ENCODE assay signal across 13 cellular contexts in the genomic region with DNA sequence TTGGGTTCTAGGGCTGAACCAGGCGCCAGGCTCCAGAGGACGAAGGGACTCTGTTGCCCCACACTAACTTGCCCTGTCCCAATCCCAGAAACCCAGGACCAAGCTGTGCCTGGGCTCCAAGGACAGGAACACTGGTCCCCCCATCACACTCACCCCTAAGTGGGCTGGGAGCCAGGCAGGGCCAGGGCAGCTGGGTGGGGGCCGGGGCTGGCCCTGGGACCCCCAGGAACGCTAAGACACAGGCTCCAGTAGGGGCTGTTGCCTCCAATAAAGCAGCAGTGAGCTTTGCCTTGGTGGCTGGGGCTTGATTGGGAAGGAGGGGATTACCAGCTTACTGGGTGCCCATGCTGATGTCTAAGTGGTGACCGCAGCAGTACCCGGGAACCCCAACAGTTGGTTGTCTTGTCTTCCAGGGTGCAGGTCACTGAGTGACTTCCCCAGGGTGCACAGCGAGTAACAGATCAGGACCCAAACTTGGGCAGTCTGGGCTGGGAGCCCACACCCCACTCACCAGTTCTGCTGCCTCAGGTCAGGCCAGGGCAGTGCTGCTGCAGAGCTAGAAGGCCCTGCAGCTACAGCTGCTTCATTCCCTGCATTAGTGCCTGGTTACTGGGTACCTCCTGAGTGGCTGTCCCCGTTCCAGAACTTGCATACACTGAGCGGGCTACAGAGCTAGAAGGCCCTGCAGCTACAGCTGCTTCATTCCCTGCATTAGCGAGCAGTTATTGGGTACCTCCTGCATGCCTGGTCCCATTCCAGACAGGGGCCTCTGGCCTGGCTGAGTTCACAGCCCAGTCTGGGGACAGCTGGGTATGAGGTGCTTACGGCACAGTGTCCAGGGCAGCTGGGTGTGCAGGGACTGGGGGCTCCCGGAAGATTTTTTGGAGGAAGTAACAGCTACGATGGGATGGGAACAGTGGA. TPM values are rescaled to one million over a fixed set of nuclear protein-coding genes. Genes with fewer than 3 reads are reported as not detected.
A peak's percentile ranks its signal among the peaks of the same experiment; 100 is the strongest.
DNase-seq lines count a peak whose midpoint lies in the region; ATAC-seq, FAIRE-seq and TF ChIP-seq lines count a peak whose summit lies in the region.
"Had no signal": no experiment of that assay in that cellular context is flagged by ENCODE, and none has a peak within 500 bp of the region (broad histone marks: within the 10 kb centered on the region; RNA-seq: fewer than 3 reads in every experiment).

No MANE protein-coding gene starts in this region.

- H2AFZ ChIP-seq in GM12878 (ENCODE audit: control insufficient read depth, low read depth, low read length) = no peak overlapping the region

- peak; percentile 12; the same call in 1 of the 2 replicates for TF ChIP-seq POLR2A in GM12878 (IDR thresholded peaks at IDR 0.05; ENCODE audit: low read depth, low read length)

- no peaks in the 10 kb centered on the region for H3K9me3 Mint-ChIP-seq in CD4-positive, CD25-positive, alpha-beta regulatory T cell
- peaks cover 0 to 1% (median 0%) of the 10 kb centered on the region in 11 donors for H3K9me3 Mint-ChIP-seq in naive thymus-derived CD4-positive, alpha-beta T cell

- RAD21 ChIA-PET in GM12878 (lab: Charles Lee; ENCODE audit: unreplicated experiment) = no interaction called here

- no peaks in the 10 kb centered on the region for H3K27me3 Mint-ChIP-seq in CD4-positive, CD25-positive, alpha-beta regulatory T cell
- H3K27me3 Mint-ChIP-seq in naive thymus-derived CD4-positive, alpha-beta T cell = no peaks in the 10 kb centered on the region

- no peak overlapping the region for H3K9ac ChIP-seq in GM12878 (ENCODE audit: control insufficient read depth, insufficient read depth, low read length)

- no peak for ATAC-seq in CD4-positive, CD25-positive, alpha-beta regulatory T cell (ENCODE audit: low read depth in 2 of 2)
- ATAC-seq in GM21737 (IDR thresholded peaks at IDR 0.05; ENCODE audit: unreplicated experiment) = peak; percentile 1
- ATAC-seq in GM12878 = peak; percentile 2; the same call in 1 of the 3 replicates
- no peak for ATAC-seq in naive thymus-derived CD4-positive, alpha-beta T cell
- ATAC-seq in GM18867 (IDR thresholded peaks at IDR 0.05; ENCODE audit: unreplicated experiment) = no peak
- ATAC-seq in HG02981 (IDR thresholded peaks at IDR 0.05; ENCODE audit: unreplicated experiment) = no peak

- no peak for DNase-seq in CD4-positive, CD25-positive, alpha-beta regulatory T cell
- DNase-seq in GM12878 (ENCODE audit: low read depth, low spot score) = no peak
- peak in 2 of 9 donors; percentile 5 to 6 for DNase-seq in naive thymus-derived CD4-positive, alpha-beta T cell
- DNase-seq in NCI-H1930 (lab: John Stamatoyannopoulos, UW) = no peak
- no peak for DNase-seq in effector CD4-positive, alpha-beta T cell
- DNase-seq: NCI-H1092 treated with DMSO at 0.1 percent for 48 hours, NCI-H774 had no signal

- peak overlapping the region; percentile 26 to 89 (median 79) for H3K27ac Mint-ChIP-seq in CD4-positive, CD25-positive, alpha-beta regulatory T cell
- H3K27ac Mint-ChIP-seq in naive thymus-derived CD4-positive, alpha-beta T cell = peak overlapping the region; percentile 59 to 94 (median 82)

- no peak for TF ChIP-seq RAD21 in GM12878 (IDR thresholded peaks at IDR 0.05; ENCODE audit: insufficient read depth, low read depth, low read length)

- H3K27ac ChIP-seq in CD4-positive, CD25-positive, alpha-beta regulatory T cell (ENCODE audit: insufficient read depth, low read length, poor library complexity, severe bottlenecking) = peak overlapping the region; percentile 87
- no peak overlapping the region for H3K27ac ChIP-seq in GM12878 (ENCODE audit: control insufficient read depth, insufficient read depth)
- H3K27ac ChIP-seq in naive thymus-derived CD4-positive, alpha-beta T cell (ENCODE audit: low read depth, low read length) = peak overlapping the region; percentile 82
- H3K27ac ChIP-seq: pancreas, tibial artery had no signal

- CTCF ChIA-PET in GM12878 (lab: Yijun Ruan, JAX) = no interaction called here
- CTCF ChIA-PET in naive thymus-derived CD4-positive, alpha-beta T cell (lab: Charles Lee) = no interaction called here

- H3K4me3 Mint-ChIP-seq in CD4-positive, CD25-positive, alpha-beta regulatory T cell = peak overlapping the region in 2 of 4 donors; percentile 56 to 66
- H3K4me3 Mint-ChIP-seq in naive thymus-derived CD4-positive, alpha-beta T cell = peak overlapping the region in 3 of 10 donors; percentile 65 to 72 (median 67)

- no peak for TF ChIP-seq CTCF in GM12878 (IDR thresholded peaks at IDR 0.05 in 2 of 3, conservative IDR thresholded peaks at IDR 0.05 in 1 of 3; ENCODE audit: control insufficient read depth in 2 of 3, extremely low read depth in 1 of 3, insufficient read depth in 1 of 3, low read depth in 3 of 3, low read length in 3 of 3)

- POLR2A ChIA-PET in GM12878 (lab: Charles Lee) = interaction anchor here (1.4 kb wide), 1 partner anchor 28 kb away, joined by 3 read pairs; no protein-coding TSS in a partner anchor
- POLR2A ChIA-PET in naive thymus-derived CD4-positive, alpha-beta T cell (lab: Charles Lee) = interaction anchor here (1.1 to 7.6 kb wide), 4 partner anchors 19 to 35 kb away, joined by 3 to 100 read pairs (median 5); no protein-coding TSS in a partner anchor

- no peaks in the 10 kb centered on the region for H3K79me2 ChIP-seq in GM12878 (ENCODE audit: control insufficient read depth, insufficient read depth, low read length)

- TSS peak; percentile 40 for BruUV-seq in GM12878 (replicated peaks; lab: Mats Ljungman, UMichigan)

- TF ChIP-seq EP300 in GM12878 (IDR thresholded peaks at IDR 0.05; ENCODE audit: borderline replicate concordance in 1 of 2, control insufficient read depth in 1 of 2, low read depth in 2 of 2, low read length in 2 of 2) = no peak

- no peaks in the 10 kb centered on the region for H3K27me3 ChIP-seq in CD4-positive, CD25-positive, alpha-beta regulatory T cell (ENCODE audit: control insufficient read depth, insufficient read depth, low read length)
- H3K27me3 ChIP-seq in GM12878 (replicated peaks in 1 of 2; ENCODE audit: control insufficient read depth in 2 of 2, insufficient read depth in 2 of 2, low read length in 1 of 2) = no peaks in the 10 kb centered on the region
- no peaks in the 10 kb centered on the region for H3K27me3 ChIP-seq in naive thymus-derived CD4-positive, alpha-beta T cell (ENCODE audit: control insufficient read depth in 2 of 2, insufficient read depth in 2 of 2, low read length in 2 of 2)
- H3K27me3 ChIP-seq: pancreas, tibial artery had no signal

- H3K4me2 ChIP-seq in GM12878 (ENCODE audit: control insufficient read depth, insufficient read depth) = no peak overlapping the region

- H3K36me3 Mint-ChIP-seq in CD4-positive, CD25-positive, alpha-beta regulatory T cell = peaks cover 4% of the 10 kb centered on the region
- peaks cover 0 to 14% (median 0%) of the 10 kb centered on the region in 5 donors for H3K36me3 Mint-ChIP-seq in naive thymus-derived CD4-positive, alpha-beta T cell

- 74% methylated on average over 13 of the region's 13 CpGs for WGBS in GM12878 (ENCODE audit: insufficient coverage, insufficient replicate concordance, low lambda C conversion rate, missing lambda C conversion rate)

- no peaks in the 10 kb centered on the region for H3K9me3 ChIP-seq in CD4-positive, CD25-positive, alpha-beta regulatory T cell (ENCODE audit: control insufficient read depth in 2 of 2, low read length in 2 of 2)
- H3K9me3 ChIP-seq in GM12878 (replicated peaks; ENCODE audit: control insufficient read depth, insufficient read depth, low read length) = no peaks in the 10 kb centered on the region
- H3K9me3 ChIP-seq in naive thymus-derived CD4-positive, alpha-beta T cell (ENCODE audit: control insufficient read depth in 2 of 3, low read length in 3 of 3) = no peaks in the 10 kb centered on the region
- H3K9me3 ChIP-seq: pancreas, tibial artery had no signal

- H4K20me1 ChIP-seq in GM12878 (ENCODE audit: control insufficient read depth, insufficient read depth) = no peaks in the 10 kb centered on the region

- peaks cover 0 to 49% (median 17%) of the 10 kb centered on the region in 4 donors for H3K4me1 Mint-ChIP-seq in CD4-positive, CD25-positive, alpha-beta regulatory T cell
- peaks cover 26 to 55% (median 42%) of the 10 kb centered on the region in 7 donors for H3K4me1 Mint-ChIP-seq in naive thymus-derived CD4-positive, alpha-beta T cell

- intact Hi-C loops in GM12878 (cut with micrococcal nuclease; ENCODE audit: unreplicated experiment) = no loop called here
- intact Hi-C loops in naive thymus-derived CD4-positive, alpha-beta T cell (cut with micrococcal nuclease) = no loop called here

- no peak overlapping the region for H3K4me3 ChIP-seq in CD4-positive, CD25-positive, alpha-beta regulatory T cell (ENCODE audit: low read depth, low read length)
- no peak overlapping the region for H3K4me3 ChIP-seq in GM12878
- H3K4me3 ChIP-seq in naive thymus-derived CD4-positive, alpha-beta T cell (ENCODE audit: low read length) = no peak overlapping the region
- H3K4me3 ChIP-seq: pancreas, tibial artery had no signal

- in situ Hi-C loops in GM12878 (cut with MboI) = no loop called here

- peaks cover 17% of the 10 kb centered on the region for H3K36me3 ChIP-seq in CD4-positive, CD25-positive, alpha-beta regulatory T cell (ENCODE audit: control insufficient read depth, insufficient read depth, low read length)
- H3K36me3 ChIP-seq in GM12878 (ENCODE audit: control insufficient read depth in 2 of 2, insufficient read depth in 2 of 2, low read length in 1 of 2) = peaks cover 15 to 21% of the 10 kb centered on the region in 2 experiments; a peak in 3 of 4 replicates
- H3K36me3 ChIP-seq in naive thymus-derived CD4-positive, alpha-beta T cell (ENCODE audit: control insufficient read depth in 2 of 3, insufficient read depth in 3 of 3, low read length in 3 of 3) = peaks cover 0 to 48% (median 0%) of the 10 kb centered on the region in 3 experiments

- SMC1A ChIA-PET in GM12878 (lab: Charles Lee; ENCODE audit: uncharacterized antibody, unreplicated experiment) = no interaction called here

- H3K4me1 ChIP-seq in CD4-positive, CD25-positive, alpha-beta regulatory T cell (ENCODE audit: control insufficient read depth, insufficient read depth, low read length, poor library complexity, severe bottlenecking) = peaks cover 54% of the 10 kb centered on the region
- H3K4me1 ChIP-seq in GM12878 (ENCODE audit: control insufficient read depth, insufficient read depth, low read length) = peaks cover 44% of the 10 kb centered on the region
- H3K4me1 ChIP-seq in naive thymus-derived CD4-positive, alpha-beta T cell (ENCODE audit: control insufficient read depth in 2 of 2, insufficient read depth in 2 of 2, low read length in 2 of 2) = peaks cover 49 to 50% of the 10 kb centered on the region in 2 donors

- no peak for FAIRE-seq in GM12878 (lab: Jason Lieb, UNC)
- FAIRE-seq: colon, pancreas had no signal

RNA-seq across cellular contexts. Expression of a gene that starts 9.4 kb away (rescaled TPM):
- 242 TPM for total RNA-seq in CD4-positive, CD25-positive, alpha-beta regulatory T cell
- polyA plus RNA-seq in CD4-positive, CD25-positive, alpha-beta regulatory T cell = 100 to 1,000 TPM; 142 to 151 (median 145) TPM
- 321 and 355 TPM in 2 replicates for total RNA-seq in GM12878 (2013; cell fraction: nucleolus; rRNA removed)
- total RNA-seq in GM12878 (2014; rRNA removed) (128 and 136 TPM in 2 replicates), GM12878 (2014; rRNA removed; fragmentation: Illumina TruSeq; extraction: Trizol) (65.6 and 70.1 TPM in 2 replicates), GM12878 (2021) (182 and 183 TPM in 2 replicates)
- polyA plus RNA-seq in GM12878 (2011; ENCODE audit: low read depth) = 61.6 TPM
- polyA plus RNA-seq in GM12878 (2011; rRNA removed) (75.4 and 93.5 TPM in 2 replicates), GM12878 (2014; fragmentation: Illumina TruSeq; extraction: Trizol) (97.2 and 107 TPM in 2 replicates), GM12878 (2014; fragmentation: Nextera tagmentation; extraction: Ambion mirVana) (10 to 100 TPM; 21.6 to 50.2 TPM), GM12878 (2014; rRNA removed) (113 and 126 TPM in 2 replicates), GM12878 (2016; fragmentation: Nextera tagmentation; extraction: Ambion mirVana) (100 to 1,000 TPM; 113 to 116 TPM)
- 103 and 152 TPM in 2 replicates for polyA plus RNA-seq in GM12878 (2011; cell fraction: cytosol; rRNA removed)
- 199 and 226 TPM in 2 replicates for polyA plus RNA-seq in GM12878 (2011; cell fraction: nucleus; rRNA removed)
- polyA plus RNA-seq in GM12878 (2012) = 119 and 148 TPM in 2 replicates
- 79.6 and 95.6 TPM in 2 replicates for polyA minus RNA-seq in GM12878 (2011; rRNA and poly(A)+ RNA removed)
- polyA minus RNA-seq in GM12878 (2011; cell fraction: cytosol; rRNA and poly(A)+ RNA removed) = 36.4 and 43.2 TPM in 2 replicates
- polyA minus RNA-seq in GM12878 (2011; cell fraction: nucleus; rRNA and poly(A)+ RNA removed) = 57.1 and 78.0 TPM in 2 replicates
- total RNA-seq in naive thymus-derived CD4-positive, alpha-beta T cell = 100 to 1,000 TPM; 211 to 300 (median 282) TPM
- polyA plus RNA-seq in naive thymus-derived CD4-positive, alpha-beta T cell = 100 to 1,000 TPM; 152 to 164 TPM

RNA-seq across cellular contexts. Expression of a gene that starts 41.4 kb away (rescaled TPM):
- 61.7 TPM for total RNA-seq in CD4-positive, CD25-positive, alpha-beta regulatory T cell
- polyA plus RNA-seq in CD4-positive, CD25-positive, alpha-beta regulatory T cell = 1 to 10 TPM; 7.6 to 8.6 (median 8.4) TPM
- 275 and 349 TPM in 2 replicates for total RNA-seq in GM12878 (2013; cell fraction: nucleolus; rRNA removed)
- total RNA-seq in GM12878 (2014; rRNA removed) = 35.5 and 40.9 TPM in 2 replicates
- 17.5 and 19.0 TPM in 2 replicates for total RNA-seq in GM12878 (2014; rRNA removed; fragmentation: Illumina TruSeq; extraction: Trizol)
- 51.1 and 61.8 TPM in 2 replicates for total RNA-seq in GM12878 (2021)
- 9.0 TPM for polyA plus RNA-seq in GM12878 (2011; ENCODE audit: low read depth)
- 18.0 and 37.1 TPM in 2 replicates for polyA plus RNA-seq in GM12878 (2011; rRNA removed)
- polyA plus RNA-seq in GM12878 (2011; cell fraction: cytosol; rRNA removed) = 35.7 and 42.6 TPM in 2 replicates
- 270 and 290 TPM in 2 replicates for polyA plus RNA-seq in GM12878 (2011; cell fraction: nucleus; rRNA removed)
- 30.0 and 35.3 TPM in 2 replicates for polyA plus RNA-seq in GM12878 (2012)
- polyA plus RNA-seq in GM12878 (2014; fragmentation: Illumina TruSeq; extraction: Trizol) = 7.8 and 18.3 TPM in 2 replicates
- 1 to 10 TPM; 1.1 TPM for polyA plus RNA-seq in GM12878 (2014; fragmentation: Nextera tagmentation; extraction: Ambion mirVana)
- 54.7 and 57.8 TPM in 2 replicates for polyA plus RNA-seq in GM12878 (2014; rRNA removed)
- polyA plus RNA-seq in GM12878 (2016; fragmentation: Nextera tagmentation; extraction: Ambion mirVana) = 10 to 100 TPM; 23.0 to 24.8 TPM
- 72.7 and 138 TPM in 2 replicates for polyA minus RNA-seq in GM12878 (2011; rRNA and poly(A)+ RNA removed)
- 8.9 and 18.7 TPM in 2 replicates for polyA minus RNA-seq in GM12878 (2011; cell fraction: cytosol; rRNA and poly(A)+ RNA removed)
- polyA minus RNA-seq in GM12878 (2011; cell fraction: nucleus; rRNA and poly(A)+ RNA removed) = 47.3 and 86.5 TPM in 2 replicates
- total RNA-seq in naive thymus-derived CD4-positive, alpha-beta T cell = 100 to 1,000 TPM in 1 of 5 experiments, 10 to 100 TPM in 4; 22.7 to 269 (median 59.6) TPM
- polyA plus RNA-seq in naive thymus-derived CD4-positive, alpha-beta T cell = 10 to 100 TPM in 1 of 2 donors, 1 to 10 TPM in 1; 5.9 to 11.3 TPM

Comparison
In these comparisons a context has a peak if more than half of its experiments do, and no peak if none do; other contexts are left out.
1. ATAC-seq: peak in GM21737 (single experiment) and GM12878 (single experiment); none in CD4-positive, CD25-positive, alpha-beta regulatory T cell (0 of 2), naive thymus-derived CD4-positive, alpha-beta T cell (single experiment), GM18867 (single experiment) and HG02981 (single experiment).